ENCODE assay signal across 18 cellular contexts in the genomic region with DNA sequence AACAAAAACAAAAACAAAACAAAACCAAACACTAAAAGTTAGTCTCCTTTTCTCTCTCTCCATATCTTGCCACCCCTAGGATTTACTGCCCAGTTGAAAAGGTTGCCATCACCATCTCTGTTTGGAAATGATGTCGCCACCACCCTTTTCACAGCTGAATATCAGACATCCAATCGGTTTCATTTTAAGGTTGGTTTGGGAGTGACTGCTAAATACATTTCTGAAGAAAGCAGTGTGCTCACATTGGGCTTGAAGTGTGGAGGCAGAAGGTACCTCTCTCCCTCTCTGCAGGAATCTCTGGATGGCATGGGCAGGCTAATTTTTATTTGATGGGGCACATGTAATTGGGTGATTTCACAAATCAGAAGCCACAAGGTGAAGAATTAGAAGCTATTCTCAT. TPM values are rescaled to one million over a fixed set of nuclear protein-coding genes. Genes with fewer than 3 reads are reported as not detected.
"Had no signal": no experiment of that assay in that cellular context is flagged by ENCODE, and none has a peak within 500 bp of the region (broad histone marks: within the 10 kb centered on the region; RNA-seq: fewer than 3 reads in every experiment).

No MANE protein-coding gene starts in this region.

- H3K27ac Mint-ChIP-seq: activated naive CD4-positive, alpha-beta T cell treated with anti-CD3 and anti-CD28 coated beads, Interleukin-2, amount 50 U/mL, for 24 hours; activated T-helper 2 cell treated with anti-CD3 and anti-CD28 coated beads, Interferon-gamma antibody, Interleukin-2, Interleukin-4, amounts not matched to agents 10 μg/mL and 5 μg/mL and 100 μg/mL, durations not matched to agents 14 hours and 24 hours and 36 hours; brain had no signal

- H3K27ac ChIP-seq: colonic mucosa, esophagus muscularis mucosa, hepatocyte, ovary had no signal

- H3K9me3 ChIP-seq: colonic mucosa, esophagus muscularis mucosa, ovary had no signal

- ATAC-seq: activated CD4-positive, CD25-positive, alpha-beta regulatory T cell treated with anti-CD3 and anti-CD28 coated beads, Interleukin-2, amount 50 U/mL, for 24 hours; left lobe of liver had no signal

- H3K9me3 Mint-ChIP-seq: activated T-helper 2 cell treated with anti-CD3 and anti-CD28 coated beads, Interferon-gamma antibody, Interleukin-2, Interleukin-4, amounts not matched to agents 10 μg/mL and 5 μg/mL and 100 μg/mL, durations not matched to agents 14 hours and 24 hours and 36 hours; brain; neural crest cell had no signal

- H3K36me3 ChIP-seq: colonic mucosa, esophagus muscularis mucosa, ovary had no signal

- H3K27me3 Mint-ChIP-seq: brain had no signal

- H3K4me3 ChIP-seq: colonic mucosa, esophagus muscularis mucosa, hepatocyte, ovary had no signal

- H3K4me1 Mint-ChIP-seq: activated naive CD4-positive, alpha-beta T cell treated with anti-CD3 and anti-CD28 coated beads, Interleukin-2, amount 50 U/mL, for 24 hours; brain; neural crest cell had no signal

- H3K36me3 Mint-ChIP-seq: activated naive CD4-positive, alpha-beta T cell treated with anti-CD3 and anti-CD28 coated beads, Interleukin-2, amount 50 U/mL, for 24 hours; brain had no signal

- H2AFZ ChIP-seq: hepatocyte had no signal

- H3K4me2 ChIP-seq: hepatocyte had no signal

- H3K4me1 ChIP-seq: colonic mucosa, esophagus muscularis mucosa had no signal

- DNase-seq: central memory CD4-positive, alpha-beta T cell; colonic mucosa; islet precursor cell; midbrain; ovary; stimulated activated CD4-positive, alpha-beta T cell treated with anti-CD3 and anti-CD28 coated beads, Interleukin-1b, Interleukin-23, amount 100 ng/mL, for 48 hours; SW 1271 had no signal

- H3K4me3 Mint-ChIP-seq: activated naive CD4-positive, alpha-beta T cell treated with anti-CD3 and anti-CD28 coated beads, Interleukin-2, amount 50 U/mL, for 24 hours; brain; neural crest cell had no signal

- H3K79me2 ChIP-seq: hepatocyte had no signal

- H3K27me3 ChIP-seq: colonic mucosa, esophagus muscularis mucosa, hepatocyte, ovary had no signal

RNA-seq across cellular contexts. Expression of a gene that starts 19.9 kb away (rescaled TPM):
- total RNA-seq: activated T-helper 2 cell treated with anti-CD3 and anti-CD28 coated beads, Interferon-gamma antibody, Interleukin-2, Interleukin-4, amounts not matched to agents 10 μg/mL and 5 μg/mL and 100 μg/mL, durations not matched to agents 14 hours and 24 hours and 36 hours; glomerular endothelial cell; lung microvascular endothelial cell; T-helper 2 cell treated with Interferon-gamma antibody and Interleukin-4, amounts not matched to agents 100 ng/mL and 5 ng/mL, for 36 hours had no signal
